ENCODE assay signal across 24 cellular contexts in the genomic region with DNA sequence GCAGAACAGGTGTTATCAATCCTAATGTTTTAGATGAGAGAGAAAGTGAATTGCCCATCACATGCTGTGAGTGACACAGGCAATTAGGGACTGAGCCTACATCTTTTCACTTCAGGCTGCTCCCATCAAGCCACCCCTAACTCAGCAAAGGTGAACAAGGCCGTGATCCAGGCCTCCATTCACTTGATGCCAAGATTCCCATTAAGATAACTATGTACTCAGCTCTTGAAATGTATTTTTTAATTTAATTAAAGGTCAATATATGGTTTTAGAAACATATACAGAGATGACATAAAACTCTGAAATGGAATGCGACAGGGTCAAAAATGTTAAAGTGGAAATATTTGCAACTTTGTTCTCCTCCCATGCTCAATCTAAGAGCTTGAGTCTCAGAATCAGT. TPM values are rescaled to one million over a fixed set of nuclear protein-coding genes. Genes with fewer than 3 reads are reported as not detected.
A peak's percentile ranks its signal among the peaks of the same experiment; 100 is the strongest.
DNase-seq lines count a peak whose midpoint lies in the region; ATAC-seq and TF ChIP-seq lines count a peak whose summit lies in the region.
"Had no signal": no experiment of that assay in that cellular context is flagged by ENCODE, and none has a peak within 500 bp of the region (broad histone marks: within the 10 kb centered on the region; RNA-seq: fewer than 3 reads in every experiment).

No MANE protein-coding gene starts in this region.

- H3K36me3 ChIP-seq in BE2C (no peaks in the 10 kb centered on the region), HEK293 (ENCODE audit: control insufficient read depth in 2 of 2, insufficient read depth in 1 of 2, low read length in 2 of 2) (no peaks in the 10 kb centered on the region)
- H3K36me3 ChIP-seq: BLaER1 had no signal

- POLR2A ChIA-PET in HEK293 (lab: Yijun Ruan, JAX): interaction anchor here (0.6 kb wide), 1 partner anchor 10 kb away, joined by 9 read pairs; no protein-coding TSS in a partner anchor
- POLR2A ChIA-PET in activated CD4-positive, alpha-beta memory T cell treated with anti-CD3 and anti-CD28 coated beads for 36 hours (lab: Charles Lee): interaction anchor here (0.6 kb wide), 1 partner anchor 1054 kb away, joined by 4 read pairs; no protein-coding TSS in a partner anchor
- POLR2A ChIA-PET in activated CD4-positive, alpha-beta T cell treated with anti-CD3 and anti-CD28 coated beads, Interleukin-2, amount 10 ng/mL, durations not matched to agents 7 days and 5 days (lab: Charles Lee): no interaction called here

- H3K4me3 ChIP-seq in BE2C (ENCODE audit: low read depth, low read length) (no peak overlapping the region), HEK293 (ENCODE audit: low read depth, low read length) (no peak overlapping the region)
- H3K4me3 ChIP-seq: A549, BLaER1, GM12878, GM23248 had no signal

- CTCF ChIA-PET in HEK293 (lab: Yijun Ruan, JAX): interaction anchor here (0.6 to 1.4 kb wide), 2 partner anchors 22 to 30 kb away, joined by 3 to 5 read pairs; no protein-coding TSS in a partner anchor
- CTCF ChIA-PET in activated CD4-positive, alpha-beta memory T cell treated with anti-CD3 and anti-CD28 coated beads for 36 hours (lab: Charles Lee): no interaction called here
- CTCF ChIA-PET in activated CD4-positive, alpha-beta T cell treated with anti-CD3 and anti-CD28 coated beads, Interleukin-2, amount 10 ng/mL, durations not matched to agents 7 days and 5 days (lab: Charles Lee): interaction anchor here (1.5 kb wide), 1 partner anchor 155 kb away, joined by 3 read pairs; no protein-coding TSS in a partner anchor

- no peak for TF ChIP-seq CTCF in BE2C (IDR thresholded peaks at IDR 0.05; ENCODE audit: low read depth, low read length)
- no peak for TF ChIP-seq CTCF in HEK293 (tag by site-specific recombination; IDR thresholded peaks at IDR 0.05)

- H3K9me3 ChIP-seq in BE2C: no peaks in the 10 kb centered on the region
- no peaks in the 10 kb centered on the region for H3K9me3 ChIP-seq in HEK293 (ENCODE audit: control insufficient read depth, insufficient read depth, low read depth, low read length)
- H3K9me3 ChIP-seq in T-helper 17 cell (ENCODE audit: control insufficient read depth, low read length, poor library complexity, severe bottlenecking): no peaks in the 10 kb centered on the region
- H3K9me3 ChIP-seq: A549, BLaER1 had no signal

- H3K27ac ChIP-seq in HEK293 (ENCODE audit: extremely low read depth, low read depth, low read length): no peak overlapping the region
- H3K27ac ChIP-seq: A549, BLaER1, C4-2B, GM23248 had no signal

- H3K27me3 Mint-ChIP-seq in T-helper 17 cell: peaks cover 7% of the 10 kb centered on the region
- H3K27me3 Mint-ChIP-seq in activated CD4-positive, alpha-beta memory T cell treated with anti-CD3 and anti-CD28 coated beads for 36 hours: no peaks in the 10 kb centered on the region
- H3K27me3 Mint-ChIP-seq in activated CD4-positive, alpha-beta T cell treated with anti-CD3 and anti-CD28 coated beads, Interleukin-2, amount 10 ng/mL, durations not matched to agents 7 days and 5 days: peaks cover 4% of the 10 kb centered on the region

- peak; percentile 18 for DNase-seq in BE2C
- peak; percentile 72 for DNase-seq in SK-N-DZ (ENCODE audit: low spot score)
- DNase-seq in T-helper 17 cell: no peak
- DNase-seq in activated CD4-positive, alpha-beta memory T cell treated with anti-CD3 and anti-CD28 coated beads for 36 hours: no peak
- DNase-seq in AG20443 (ENCODE audit: low spot score): no peak
- no peak for DNase-seq in activated CD4-positive, alpha-beta T cell treated with anti-CD3 and anti-CD28 coated beads, Interleukin-2, amount 10 ng/mL, durations not matched to agents 7 days and 5 days
- DNase-seq: 8988T; ACHN; CD4-positive, CD25-positive, alpha-beta regulatory T cell; CD8-positive, alpha-beta T cell; DMS 273 treated with DMSO at 0.1 percent for 48 hours; DMS79; EL; GDM1; GM23248; H9; HFFc6 had no signal

- no peaks in the 10 kb centered on the region for H3K27me3 ChIP-seq in BE2C
- H3K27me3 ChIP-seq: BLaER1 had no signal

- H3K27ac Mint-ChIP-seq in T-helper 17 cell: peak overlapping the region; percentile 67
- H3K27ac Mint-ChIP-seq in activated CD4-positive, alpha-beta memory T cell treated with anti-CD3 and anti-CD28 coated beads for 36 hours: no peak overlapping the region
- H3K27ac Mint-ChIP-seq in activated CD4-positive, alpha-beta T cell treated with anti-CD3 and anti-CD28 coated beads, Interleukin-2, amount 10 ng/mL, durations not matched to agents 7 days and 5 days: no peak overlapping the region
- H3K27ac Mint-ChIP-seq: CD4-positive, CD25-positive, alpha-beta regulatory T cell; CD8-positive, alpha-beta T cell; HFFc6 had no signal

- no peak overlapping the region for H3K4me3 Mint-ChIP-seq in T-helper 17 cell
- H3K4me3 Mint-ChIP-seq in activated CD4-positive, alpha-beta memory T cell treated with anti-CD3 and anti-CD28 coated beads for 36 hours: no peak overlapping the region
- no peak overlapping the region for H3K4me3 Mint-ChIP-seq in activated CD4-positive, alpha-beta T cell treated with anti-CD3 and anti-CD28 coated beads, Interleukin-2, amount 10 ng/mL, durations not matched to agents 7 days and 5 days
- H3K4me3 Mint-ChIP-seq: CD4-positive, CD25-positive, alpha-beta regulatory T cell; CD8-positive, alpha-beta T cell; H9; HFFc6 had no signal

- ATAC-seq in T-helper 17 cell: no peak
- ATAC-seq in activated CD4-positive, CD25-positive, alpha-beta regulatory T cell treated with anti-CD3 and anti-CD28 coated beads, Interleukin-2, amount 50 U/mL, for 24 hours: no peak
- ATAC-seq: A549; CD8-positive, alpha-beta T cell; GM12878; HCT116 had no signal

- intact Hi-C loops in activated CD4-positive, alpha-beta memory T cell treated with anti-CD3 and anti-CD28 coated beads for 36 hours (cut with micrococcal nuclease): no loop called here

- H3K4me1 Mint-ChIP-seq in T-helper 17 cell: peaks cover 4% of the 10 kb centered on the region
- H3K4me1 Mint-ChIP-seq in activated CD4-positive, alpha-beta memory T cell treated with anti-CD3 and anti-CD28 coated beads for 36 hours (ENCODE audit: low read depth): no peaks in the 10 kb centered on the region
- no peaks in the 10 kb centered on the region for H3K4me1 Mint-ChIP-seq in activated CD4-positive, alpha-beta T cell treated with anti-CD3 and anti-CD28 coated beads, Interleukin-2, amount 10 ng/mL, durations not matched to agents 7 days and 5 days

- no peaks in the 10 kb centered on the region for H3K9me3 Mint-ChIP-seq in activated CD4-positive, alpha-beta memory T cell treated with anti-CD3 and anti-CD28 coated beads for 36 hours
- no peaks in the 10 kb centered on the region for H3K9me3 Mint-ChIP-seq in activated CD4-positive, alpha-beta T cell treated with anti-CD3 and anti-CD28 coated beads, Interleukin-2, amount 10 ng/mL, durations not matched to agents 7 days and 5 days
- H3K9me3 Mint-ChIP-seq: CD4-positive, CD25-positive, alpha-beta regulatory T cell; CD8-positive, alpha-beta T cell; H9; HFFc6 had no signal

- peaks cover 3% of the 10 kb centered on the region for H3K36me3 Mint-ChIP-seq in T-helper 17 cell (ENCODE audit: low read depth)
- no peaks in the 10 kb centered on the region for H3K36me3 Mint-ChIP-seq in activated CD4-positive, alpha-beta memory T cell treated with anti-CD3 and anti-CD28 coated beads for 36 hours
- H3K36me3 Mint-ChIP-seq in activated CD4-positive, alpha-beta T cell treated with anti-CD3 and anti-CD28 coated beads, Interleukin-2, amount 10 ng/mL, durations not matched to agents 7 days and 5 days (ENCODE audit: low read depth): no peaks in the 10 kb centered on the region
- H3K36me3 Mint-ChIP-seq: CD4-positive, CD25-positive, alpha-beta regulatory T cell; CD8-positive, alpha-beta T cell had no signal

- H3K4me1 ChIP-seq in BE2C (no peaks in the 10 kb centered on the region), HEK293 (ENCODE audit: control insufficient read depth, insufficient read depth, low read length) (no peaks in the 10 kb centered on the region)
- H3K4me1 ChIP-seq: BLaER1 had no signal

TF ChIP-seq in HEK293, 187 proteins besides CTCF, POLR2A, EP300 and RAD21:
- TF ChIP-seq ZFP3 (tag by site-specific recombination; IDR thresholded peaks at IDR 0.05; ENCODE audit: low read depth): no peak
- TF ChIP-seq, protein P1, sequence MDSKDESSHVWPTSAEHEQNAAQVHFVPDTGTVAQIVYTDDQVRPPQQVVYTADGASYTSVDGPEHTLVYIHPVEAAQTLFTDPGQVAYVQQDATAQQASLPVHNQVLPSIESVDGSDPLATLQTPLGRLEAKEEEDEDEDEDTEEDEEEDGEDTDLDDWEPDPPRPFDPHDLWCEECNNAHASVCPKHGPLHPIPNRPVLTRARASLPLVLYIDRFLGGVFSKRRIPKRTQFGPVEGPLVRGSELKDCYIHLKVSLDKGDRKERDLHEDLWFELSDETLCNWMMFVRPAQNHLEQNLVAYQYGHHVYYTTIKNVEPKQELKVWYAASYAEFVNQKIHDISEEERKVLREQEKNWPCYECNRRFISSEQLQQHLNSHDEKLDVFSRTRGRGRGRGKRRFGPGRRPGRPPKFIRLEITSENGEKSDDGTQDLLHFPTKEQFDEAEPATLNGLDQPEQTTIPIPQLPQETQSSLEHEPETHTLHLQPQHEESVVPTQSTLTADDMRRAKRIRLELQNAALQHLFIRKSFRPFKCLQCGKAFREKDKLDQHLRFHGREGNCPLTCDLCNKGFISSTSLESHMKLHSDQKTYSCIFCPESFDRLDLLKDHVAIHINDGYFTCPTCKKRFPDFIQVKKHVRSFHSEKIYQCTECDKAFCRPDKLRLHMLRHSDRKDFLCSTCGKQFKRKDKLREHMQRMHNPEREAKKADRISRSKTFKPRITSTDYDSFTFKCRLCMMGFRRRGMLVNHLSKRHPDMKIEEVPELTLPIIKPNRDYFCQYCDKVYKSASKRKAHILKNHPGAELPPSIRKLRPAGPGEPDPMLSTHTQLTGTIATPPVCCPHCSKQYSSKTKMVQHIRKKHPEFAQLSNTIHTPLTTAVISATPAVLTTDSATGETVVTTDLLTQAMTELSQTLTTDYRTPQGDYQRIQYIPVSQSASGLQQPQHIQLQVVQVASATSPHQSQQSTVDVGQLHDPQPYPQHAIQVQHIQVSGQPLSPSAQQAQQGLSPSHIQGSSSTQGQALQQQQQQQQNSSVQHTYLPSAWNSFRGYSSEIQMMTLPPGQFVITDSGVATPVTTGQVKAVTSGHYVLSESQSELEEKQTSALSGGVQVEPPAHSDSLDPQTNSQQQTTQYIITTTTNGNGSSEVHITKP (tag by site-specific recombination; IDR thresholded peaks at IDR 0.05): 0 out of 2 replicates have a peak, but pooled peaks have one; percentile 19

RNA-seq across cellular contexts. Expression of gene UBE2H, which starts 27.9 kb away (rescaled TPM):
- polyA plus RNA-seq in BE2C (2012; ENCODE audit: insufficient read depth, insufficient read length, low read depth): 63.3 TPM
- polyA plus RNA-seq in SK-N-DZ (2014; cell fraction: cytosol; rRNA removed): 15.9 and 17.9 TPM in 2 replicates
- polyA plus RNA-seq in SK-N-DZ (2014; cell fraction: nucleus; rRNA removed): 10.5 and 12.6 TPM in 2 replicates
- total RNA-seq in T-helper 17 cell: 10 to 100 TPM; 77.9 to 84.2 TPM
- total RNA-seq in activated CD4-positive, alpha-beta memory T cell treated with anti-CD3 and anti-CD28 coated beads for 36 hours: 10 to 100 TPM; 33.6 to 37.1 TPM
- 10 to 100 TPM; 34.9 to 40.3 TPM for total RNA-seq in activated CD4-positive, alpha-beta T cell treated with anti-CD3 and anti-CD28 coated beads, Interleukin-2, amount 10 ng/mL, durations not matched to agents 7 days and 5 days

Comparison
In these comparisons a context has a peak if more than half of its experiments do, and no peak if none do; other contexts are left out.
1. DNase-seq: peak in BE2C (single experiment) and SK-N-DZ (single experiment); none in T-helper 17 cell (0 of 3), activated CD4-positive, alpha-beta memory T cell treated with anti-CD3 and anti-CD28 coated beads for 36 hours (single experiment), AG20443 (single experiment) and activated CD4-positive, alpha-beta T cell treated with anti-CD3 and anti-CD28 coated beads, Interleukin-2, amount 10 ng/mL, durations not matched to agents 7 days and 5 days (single experiment).